Comparison of ENCODE assay signal across 9 cellular contexts in the genomic region with DNA sequence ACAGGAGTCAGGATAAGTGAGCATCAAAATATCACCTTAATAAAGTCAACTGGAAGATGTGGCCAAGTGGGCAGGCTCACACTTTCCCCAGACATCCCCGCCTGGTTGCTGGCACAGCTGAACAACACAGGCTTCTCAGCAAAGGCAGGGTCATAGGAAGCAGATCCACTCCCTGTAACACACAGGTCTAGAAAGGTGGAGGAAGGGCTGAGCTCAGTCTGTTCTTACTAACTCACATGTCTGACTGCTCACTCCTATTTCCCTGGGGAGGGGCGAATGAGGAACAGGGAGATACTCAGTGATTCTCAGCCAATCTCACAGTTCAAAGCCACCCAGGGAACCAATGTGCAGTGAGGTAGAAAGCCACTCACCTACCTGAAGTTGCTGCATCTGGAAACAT. TPM values are rescaled to one million over a fixed set of nuclear protein-coding genes. Genes with fewer than 3 reads are reported as not detected.
DNase-seq lines count a peak whose midpoint lies in the region; ATAC-seq and TF ChIP-seq lines count a peak whose summit lies in the region.
"Had no signal": no experiment of that assay in that cellular context is flagged by ENCODE, and none has a peak within 500 bp of the region (broad histone marks: within the 10 kb centered on the region; RNA-seq: fewer than 3 reads in every experiment).

No MANE protein-coding gene starts in this region.

- intact Hi-C loops in activated naive CD4-positive, alpha-beta T cell treated with anti-CD3 and anti-CD28 coated beads for 36 hours (cut with micrococcal nuclease): no loop called here
- intact Hi-C loops in upper lobe of right lung (cut with DNase I): no loop called here

- peak; percentile 39 for DNase-seq in activated naive CD4-positive, alpha-beta T cell treated with anti-CD3 and anti-CD28 coated beads for 36 hours
- DNase-seq in activated naive CD4-positive, alpha-beta T cell treated with anti-CD3 and anti-CD28 coated beads, Interleukin-2, amount 10 ng/mL, durations not matched to agents 7 days and 5 days: no peak
- peak; percentile 10 for DNase-seq in epithelial cell of prostate (ENCODE audit: low read depth, low spot score)
- DNase-seq in upper lobe of right lung: no peak
- DNase-seq in central memory CD4-positive, alpha-beta T cell: no peak
- no peak for DNase-seq in NCI-H146 treated with DMSO at 0.1 percent for 48 hours (lab: John Stamatoyannopoulos, UW; ENCODE audit: unreplicated experiment)

- TF ChIP-seq CTCF in upper lobe of right lung (IDR thresholded peaks at IDR 0.05): no peak

- CTCF ChIA-PET in activated naive CD4-positive, alpha-beta T cell treated with anti-CD3 and anti-CD28 coated beads for 36 hours (lab: Charles Lee): interaction anchor here (1.6 kb wide), 1 partner anchor 10 kb away, joined by 5 read pairs; no protein-coding TSS in a partner anchor
- CTCF ChIA-PET in activated naive CD4-positive, alpha-beta T cell treated with anti-CD3 and anti-CD28 coated beads, Interleukin-2, amount 10 ng/mL, durations not matched to agents 7 days and 5 days (lab: Charles Lee): interaction anchor here (0.6 kb wide), 1 partner anchor 57 kb away, joined by 3 read pairs; no protein-coding TSS in a partner anchor

- no peaks in the 10 kb centered on the region for H3K27me3 ChIP-seq in upper lobe of right lung

- no peaks in the 10 kb centered on the region for H3K36me3 ChIP-seq in upper lobe of right lung

- no peaks in the 10 kb centered on the region for H3K9me3 ChIP-seq in upper lobe of right lung

- H3K4me1 Mint-ChIP-seq in activated naive CD4-positive, alpha-beta T cell treated with anti-CD3 and anti-CD28 coated beads for 36 hours (ENCODE audit: low read depth): peaks cover 15% of the 10 kb centered on the region
- H3K4me1 Mint-ChIP-seq in activated naive CD4-positive, alpha-beta T cell treated with anti-CD3 and anti-CD28 coated beads, Interleukin-2, amount 10 ng/mL, durations not matched to agents 7 days and 5 days: peaks cover 11% of the 10 kb centered on the region

- no peaks in the 10 kb centered on the region for H3K4me1 ChIP-seq in upper lobe of right lung

- H3K36me3 Mint-ChIP-seq in activated naive CD4-positive, alpha-beta T cell treated with anti-CD3 and anti-CD28 coated beads for 36 hours (ENCODE audit: low read depth): no peaks in the 10 kb centered on the region
- no peaks in the 10 kb centered on the region for H3K36me3 Mint-ChIP-seq in activated naive CD4-positive, alpha-beta T cell treated with anti-CD3 and anti-CD28 coated beads, Interleukin-2, amount 10 ng/mL, durations not matched to agents 7 days and 5 days

- H3K27ac Mint-ChIP-seq in activated naive CD4-positive, alpha-beta T cell treated with anti-CD3 and anti-CD28 coated beads for 36 hours: no peak overlapping the region
- H3K27ac Mint-ChIP-seq in activated naive CD4-positive, alpha-beta T cell treated with anti-CD3 and anti-CD28 coated beads, Interleukin-2, amount 10 ng/mL, durations not matched to agents 7 days and 5 days: no peak overlapping the region

- H3K9me3 Mint-ChIP-seq in activated naive CD4-positive, alpha-beta T cell treated with anti-CD3 and anti-CD28 coated beads for 36 hours: peaks cover 4% of the 10 kb centered on the region
- H3K9me3 Mint-ChIP-seq in activated naive CD4-positive, alpha-beta T cell treated with anti-CD3 and anti-CD28 coated beads, Interleukin-2, amount 10 ng/mL, durations not matched to agents 7 days and 5 days: peaks cover 1% of the 10 kb centered on the region

- H3K27ac ChIP-seq in epithelial cell of prostate (no peak overlapping the region), upper lobe of right lung (no peak overlapping the region)
- H3K27ac ChIP-seq: HL-60 had no signal

- no peak overlapping the region for H3K4me3 Mint-ChIP-seq in activated naive CD4-positive, alpha-beta T cell treated with anti-CD3 and anti-CD28 coated beads for 36 hours
- H3K4me3 Mint-ChIP-seq in activated naive CD4-positive, alpha-beta T cell treated with anti-CD3 and anti-CD28 coated beads, Interleukin-2, amount 10 ng/mL, durations not matched to agents 7 days and 5 days: no peak overlapping the region

- no peak overlapping the region for H3K4me3 ChIP-seq in upper lobe of right lung

- ATAC-seq in HG03469 (IDR thresholded peaks at IDR 0.05; ENCODE audit: unreplicated experiment): peak; percentile 62
- ATAC-seq in upper lobe of right lung: peak; percentile 27
- ATAC-seq in GM21528 (IDR thresholded peaks at IDR 0.05; ENCODE audit: low FRiP score, unreplicated experiment): no peak

- no peaks in the 10 kb centered on the region for H3K27me3 Mint-ChIP-seq in activated naive CD4-positive, alpha-beta T cell treated with anti-CD3 and anti-CD28 coated beads for 36 hours (ENCODE audit: low read depth)
- H3K27me3 Mint-ChIP-seq in activated naive CD4-positive, alpha-beta T cell treated with anti-CD3 and anti-CD28 coated beads, Interleukin-2, amount 10 ng/mL, durations not matched to agents 7 days and 5 days: peaks cover 3% of the 10 kb centered on the region

RNA-seq across cellular contexts. Expression of a gene that starts 45.0 kb away (rescaled TPM):
- 1 to 10 TPM; 6.6 to 8.0 TPM for total RNA-seq in activated naive CD4-positive, alpha-beta T cell treated with anti-CD3 and anti-CD28 coated beads for 36 hours
- 9.9 TPM for total RNA-seq in upper lobe of right lung

Comparison
In these comparisons a context has a peak if more than half of its experiments do, and no peak if none do; other contexts are left out.
1. DNase-seq: peak in activated naive CD4-positive, alpha-beta T cell treated with anti-CD3 and anti-CD28 coated beads for 36 hours (single experiment) and epithelial cell of prostate (single experiment); none in activated naive CD4-positive, alpha-beta T cell treated with anti-CD3 and anti-CD28 coated beads, Interleukin-2, amount 10 ng/mL, durations not matched to agents 7 days and 5 days (single experiment), upper lobe of right lung (single experiment), central memory CD4-positive, alpha-beta T cell (single experiment) and NCI-H146 treated with DMSO at 0.1 percent for 48 hours (single experiment).